ENCODE assay signal across 25 cellular contexts in the genomic region with DNA sequence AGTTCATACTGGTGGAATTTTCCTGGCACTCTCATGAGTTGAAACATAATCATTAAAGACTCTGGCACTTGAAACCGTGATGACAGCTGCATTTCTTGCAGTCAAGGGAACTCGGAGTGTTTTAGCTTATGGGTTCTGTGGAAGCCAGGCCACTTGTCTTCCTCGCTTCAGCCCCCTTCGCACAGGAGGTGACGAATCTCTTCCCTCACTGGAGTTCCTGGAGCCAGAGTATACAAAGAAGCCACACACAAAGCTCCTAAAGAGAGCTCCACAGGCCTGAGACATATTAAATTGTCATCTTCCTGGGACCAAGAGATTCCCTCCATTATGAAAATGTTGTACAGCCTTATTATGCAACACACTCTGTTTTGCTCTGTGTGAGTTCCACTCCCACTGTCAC.
"Had no signal": no experiment of that assay in that cellular context is flagged by ENCODE, and none has a peak within 500 bp of the region (broad histone marks: within the 10 kb centered on the region; RNA-seq: fewer than 3 reads in every experiment).

No MANE protein-coding gene starts in this region.

- H3K4me3 Mint-ChIP-seq: dendritic cell treated with granulocyte-macrophage colony-stimulating factor and Interleukin-4, amounts not matched to agents 40 ng/mL and 50 ng/mL, for 4 days; effector memory CD8-positive, alpha-beta T cell; endodermal cell; immature natural killer cell; mesothelial cell of epicardium; naive thymus-derived CD8-positive, alpha-beta T cell had no signal

- H3K4me1 Mint-ChIP-seq: endodermal cell, mesothelial cell of epicardium had no signal

- H3K27me3 Mint-ChIP-seq: dendritic cell treated with granulocyte-macrophage colony-stimulating factor and Interleukin-4, amounts not matched to agents 40 ng/mL and 50 ng/mL, for 4 days; effector memory CD8-positive, alpha-beta T cell; naive B cell; naive thymus-derived CD8-positive, alpha-beta T cell had no signal

- H3K27ac Mint-ChIP-seq: dendritic cell treated with granulocyte-macrophage colony-stimulating factor and Interleukin-4, amounts not matched to agents 40 ng/mL and 50 ng/mL, for 4 days; endodermal cell; mesothelial cell of epicardium; naive B cell had no signal

- H3K79me2 ChIP-seq: hepatocyte had no signal

- H3K9me3 ChIP-seq: colonic mucosa, gastroesophageal sphincter, left lung, lower lobe of right lung, mucosa of descending colon had no signal

- H2AFZ ChIP-seq: hepatocyte had no signal

- H3K36me3 ChIP-seq: colonic mucosa, gastroesophageal sphincter, heart left ventricle, left lung, lower lobe of right lung had no signal

- H3K4me3 ChIP-seq: colonic mucosa, gastroesophageal sphincter, heart left ventricle, hepatocyte, left lung, lower lobe of right lung, mucosa of descending colon had no signal

- H3K9me3 Mint-ChIP-seq: dendritic cell treated with granulocyte-macrophage colony-stimulating factor and Interleukin-4, amounts not matched to agents 40 ng/mL and 50 ng/mL, for 4 days; effector memory CD8-positive, alpha-beta T cell; immature natural killer cell; naive thymus-derived CD8-positive, alpha-beta T cell had no signal

- H3K4me1 ChIP-seq: colonic mucosa, foreskin keratinocyte, gastroesophageal sphincter, lower lobe of right lung had no signal

- DNase-seq: colonic mucosa; cortex of kidney; effector CD8-positive, alpha-beta T cell; effector memory CD8-positive, alpha-beta T cell; endodermal cell; erythroblast; foreskin keratinocyte; heart left ventricle; hypothalamus; immature natural killer cell; islet precursor cell; kidney; kidney glomerular epithelial cell; left lung; lower lobe of right lung; mesenchymal stem cell; mucosa of descending colon; naive B cell; naive thymus-derived CD8-positive, alpha-beta T cell had no signal

- H3K27ac ChIP-seq: colonic mucosa, epithelial cell of prostate, foreskin keratinocyte, gastroesophageal sphincter, heart left ventricle, hepatocyte, left lung, lower lobe of right lung had no signal

- H3K36me3 Mint-ChIP-seq: immature natural killer cell; naive B cell; naive thymus-derived CD8-positive, alpha-beta T cell had no signal

- ATAC-seq: effector memory CD8-positive, alpha-beta T cell; esophagus mucosa; foreskin keratinocyte; gastroesophageal sphincter; left lung; lower lobe of right lung; mucosa of descending colon; naive thymus-derived CD8-positive, alpha-beta T cell had no signal

- H3K4me2 ChIP-seq: hepatocyte had no signal

- H3K27me3 ChIP-seq: colonic mucosa, foreskin keratinocyte, hepatocyte, left lung had no signal
